ENCODE assay signal across 8 cellular contexts in the genomic region with DNA sequence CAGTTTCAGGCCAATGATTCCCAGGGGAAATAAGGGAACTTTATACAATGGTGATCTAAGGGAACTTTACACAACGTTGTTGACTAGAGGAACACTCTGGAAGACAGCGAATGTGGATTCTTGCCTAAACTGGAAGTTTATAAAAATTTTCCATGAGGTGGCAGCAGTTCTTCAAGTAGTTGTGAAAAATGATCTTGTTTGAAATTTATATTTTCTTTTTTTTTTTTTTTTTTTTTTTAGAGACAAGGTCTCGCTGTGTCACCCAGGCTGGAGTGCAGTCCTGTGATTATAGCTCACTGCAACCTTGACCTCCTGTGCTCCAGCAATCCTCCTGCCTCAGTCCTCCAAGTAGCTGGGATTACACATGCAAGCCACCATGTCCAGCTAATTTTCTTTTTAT. TPM values are rescaled to one million over a fixed set of nuclear protein-coding genes. Genes with fewer than 3 reads are reported as not detected.
DNase-seq lines count a peak whose midpoint lies in the region; ATAC-seq, FAIRE-seq and TF ChIP-seq lines count a peak whose summit lies in the region.
"Had no signal": no experiment of that assay in that cellular context is flagged by ENCODE, and none has a peak within 500 bp of the region (broad histone marks: within the 10 kb centered on the region; RNA-seq: fewer than 3 reads in every experiment).

No MANE protein-coding gene starts in this region.

- H3K9me3 ChIP-seq in RWPE2 (ENCODE audit: severe bottlenecking) (no peaks in the 10 kb centered on the region), gastroesophageal sphincter (no peaks in the 10 kb centered on the region), suprapubic skin (no peaks in the 10 kb centered on the region)

- H3K27ac ChIP-seq in RWPE2 (ENCODE audit: poor library complexity, severe bottlenecking) (no peak overlapping the region), gastroesophageal sphincter (peak overlapping the region in 2 of 4 donors; percentile 39 to 43), suprapubic skin (no peak overlapping the region)

- WGBS in gastroesophageal sphincter (ENCODE audit: low coverage in 1 of 2), 2 donors: 6 to 13% methylated on average over 3 of the region's 3 CpGs
- WGBS in suprapubic skin: 14% methylated on average over 3 of the region's 3 CpGs

- TF ChIP-seq CTCF in GM12873 (IDR thresholded peaks at IDR 0.05; ENCODE audit: insufficient read depth, low read depth, low read length, missing control alignments) (peak; percentile 13), RWPE2 (IDR thresholded peaks at IDR 0.05; ENCODE audit: poor library complexity, severe bottlenecking) (peak; percentile 57), gastroesophageal sphincter (IDR thresholded peaks at IDR 0.05) (peak in 2 of 4 experiments; percentile 20 to 36), D721Med (IDR thresholded peaks at IDR 0.05; ENCODE audit: insufficient read depth, missing control alignments) (no peak), suprapubic skin (IDR thresholded peaks at IDR 0.05) (no peak)

- DNase-seq in RWPE2 (ENCODE audit: low spot score) (no peak), stromal cell of bone marrow (ENCODE audit: low read depth) (peak; percentile 73), D721Med (ENCODE audit: insufficient read length, low spot score) (no peak), suprapubic skin (ENCODE audit: low spot score in 2 of 2) (no peak)

- no peak for FAIRE-seq in D721Med (lab: Jason Lieb, UNC)
- FAIRE-seq: colon had no signal

- no peaks in the 10 kb centered on the region for H3K4me1 ChIP-seq in RWPE2 (ENCODE audit: insufficient read depth, poor library complexity, severe bottlenecking)
- H3K4me1 ChIP-seq in gastroesophageal sphincter: peaks cover 0 to 38% (median 0%) of the 10 kb centered on the region in 3 donors
- H3K4me1 ChIP-seq in suprapubic skin: peaks cover 23% of the 10 kb centered on the region

- TF ChIP-seq POLR2A in gastroesophageal sphincter (IDR thresholded peaks at IDR 0.05): no peak
- no peak for TF ChIP-seq POLR2A in suprapubic skin (IDR thresholded peaks at IDR 0.05)

- H3K36me3 ChIP-seq in RWPE2 (ENCODE audit: low read depth): no peaks in the 10 kb centered on the region
- no peaks in the 10 kb centered on the region for H3K36me3 ChIP-seq in gastroesophageal sphincter
- H3K36me3 ChIP-seq in suprapubic skin: no peaks in the 10 kb centered on the region

- TF ChIP-seq EP300 in gastroesophageal sphincter (IDR thresholded peaks at IDR 0.05): no peak
- no peak for TF ChIP-seq EP300 in suprapubic skin (IDR thresholded peaks at IDR 0.05)

- H3K27me3 ChIP-seq in RWPE2 (ENCODE audit: insufficient read depth, poor library complexity, severe bottlenecking): no peaks in the 10 kb centered on the region
- H3K27me3 ChIP-seq in gastroesophageal sphincter: no peaks in the 10 kb centered on the region
- H3K27me3 ChIP-seq in suprapubic skin: no peaks in the 10 kb centered on the region

- H3K4me3 ChIP-seq in RWPE2 (ENCODE audit: severe bottlenecking) (no peak overlapping the region), gastroesophageal sphincter (no peak overlapping the region), suprapubic skin (no peak overlapping the region)

- ATAC-seq in RWPE2 (ENCODE audit: low read depth): no peak
- peak; percentile 70 for ATAC-seq in gastroesophageal sphincter
- ATAC-seq in GM21528 (IDR thresholded peaks at IDR 0.05; ENCODE audit: low FRiP score, unreplicated experiment): no peak

RNA-seq across cellular contexts. Expression of gene GTF2I, which starts 32.1 kb away (rescaled TPM):
- 100 to 1,000 TPM; 116 to 173 (median 154) TPM for total RNA-seq in gastroesophageal sphincter
- total RNA-seq in suprapubic skin: 100 to 1,000 TPM; 142 to 376 (median 172) TPM

Comparison
In these comparisons a context has a peak if more than half of its experiments do, and no peak if none do; other contexts are left out.
1. CTCF ChIP-seq: peak in GM12873 (single experiment) and RWPE2 (single experiment); none in D721Med (single experiment) and suprapubic skin (0 of 2).